Comparison of ENCODE assay signal across 21 cellular contexts in genomic region chr21:29523646-29524045, GRCh38.
DNase-seq lines count a peak whose midpoint lies in the region; ATAC-seq and TF ChIP-seq lines count a peak whose summit lies in the region.
"Had no signal": no experiment of that assay in that cellular context is flagged by ENCODE, and none has a peak within 500 bp of the region (broad histone marks: within the 10 kb centered on the region; RNA-seq: fewer than 3 reads in every experiment).

No MANE protein-coding gene starts in this region.

- H3K27me3 ChIP-seq in adipocyte (replicated peaks; ENCODE audit: control insufficient read depth, insufficient read depth, low read length) (no peaks in the 10 kb centered on the region), gastroesophageal sphincter (no peaks in the 10 kb centered on the region), sigmoid colon (no peaks in the 10 kb centered on the region)
- H3K27me3 ChIP-seq: heart left ventricle, neutrophil had no signal

- H3K4me3 ChIP-seq in adipocyte (ENCODE audit: low read length) (no peak overlapping the region), gastroesophageal sphincter (no peak overlapping the region), sigmoid colon (no peak overlapping the region)
- H3K4me3 ChIP-seq: heart left ventricle, lower lobe of right lung, thoracic aorta had no signal

- no peak overlapping the region for H3K9ac ChIP-seq in adipocyte (ENCODE audit: low read length)

- H3K36me3 ChIP-seq in adipocyte (ENCODE audit: control insufficient read depth, insufficient read depth, low read length, severe bottlenecking) (no peaks in the 10 kb centered on the region), gastroesophageal sphincter (no peaks in the 10 kb centered on the region), sigmoid colon (no peaks in the 10 kb centered on the region)
- H3K36me3 ChIP-seq: heart left ventricle, lower lobe of right lung, neutrophil, thoracic aorta had no signal

- H3K27ac ChIP-seq in gastroesophageal sphincter (peak overlapping the region in 1 of 4 donors; percentile 1), sigmoid colon (peak overlapping the region in 3 of 4 donors; percentile 5 to 10 (median 9))
- H3K27ac ChIP-seq: heart left ventricle, lower lobe of right lung, neutrophil, thoracic aorta had no signal

- peaks cover 6% of the 10 kb centered on the region for H3K9me3 ChIP-seq in adipocyte (ENCODE audit: control insufficient read depth, low read length)
- peaks cover 0 to 8% (median 0%) of the 10 kb centered on the region in 3 donors for H3K9me3 ChIP-seq in gastroesophageal sphincter
- H3K9me3 ChIP-seq in sigmoid colon = peaks cover 0 to 11% (median under 1%) of the 10 kb centered on the region in 4 donors
- H3K9me3 ChIP-seq: lower lobe of right lung, thoracic aorta had no signal

- TF ChIP-seq CTCF in gastroesophageal sphincter (IDR thresholded peaks at IDR 0.05) (no peak), sigmoid colon (IDR thresholded peaks at IDR 0.05) (no peak)

- 40% methylated on average over 1 of the region's 1 CpG; no CpG with 5 or more reads in 1 of the 2 donors for WGBS in gastroesophageal sphincter (ENCODE audit: low coverage in 1 of 2), 2 donors
- WGBS in sigmoid colon, 2 donors = 9 to 55% methylated on average over 1 of the region's 1 CpG

- no peak for TF ChIP-seq EP300 in gastroesophageal sphincter (IDR thresholded peaks at IDR 0.05)
- no peak for TF ChIP-seq EP300 in sigmoid colon (IDR thresholded peaks at IDR 0.05)

- TF ChIP-seq POLR2A in gastroesophageal sphincter (IDR thresholded peaks at IDR 0.05) = no peak
- TF ChIP-seq POLR2A in sigmoid colon (IDR thresholded peaks at IDR 0.05) = no peak

- DNase-seq in EH (ENCODE audit: low read depth) = peak; percentile 18
- peak; percentile 82 for DNase-seq in adipocyte (ENCODE audit: low read depth)
- DNase-seq in sigmoid colon = no peak
- DNase-seq in SKM-1 (lab: John Stamatoyannopoulos, UW; ENCODE audit: unreplicated experiment) = no peak
- no peak for DNase-seq in nucleus accumbens (lab: John Stamatoyannopoulos, UW)
- DNase-seq in SW 1271 (lab: John Stamatoyannopoulos, UW) = no peak
- DNase-seq: activated CD4-positive, CD25-positive, alpha-beta regulatory T cell treated with anti-CD3 and anti-CD28 coated beads, Interleukin-2, amount 50 U/mL, for 72 hours; activated naive CD4-positive, alpha-beta T cell treated with anti-CD3 and anti-CD28 coated beads for 36 hours; activated T-cell treated with anti-CD3 and anti-CD28 coated beads, Interleukin-2, amount 50 U/mL, for 24 hours; effector CD4-positive, alpha-beta T cell; erythroblast; H7; heart left ventricle; KG1; lower lobe of right lung; NCI-H187 treated with DMSO at 0.1 percent for 48 hours; NCI-H446 treated with DMSO at 0.1 percent for 48 hours; RPMI8226 had no signal

- intact Hi-C loops in sigmoid colon (cut with DNase I) = no loop called here

- H3K4me1 ChIP-seq in adipocyte (ENCODE audit: control insufficient read depth, insufficient read depth, low read length) (peaks cover 14% of the 10 kb centered on the region), gastroesophageal sphincter (peaks cover 0 to 12% (median 0%) of the 10 kb centered on the region in 3 donors), sigmoid colon (peaks cover 0 to 16% (median 9%) of the 10 kb centered on the region in 4 donors)
- H3K4me1 ChIP-seq: heart left ventricle, lower lobe of right lung had no signal

- ATAC-seq in gastroesophageal sphincter = peak; percentile 84
- ATAC-seq: lower lobe of right lung had no signal

Comparison
In these comparisons a context has a peak if more than half of its experiments do, and no peak if none do; other contexts are left out.
1. DNase-seq: peak in EH (single experiment) and adipocyte (single experiment); none in sigmoid colon (single experiment), SKM-1 (single experiment), nucleus accumbens (0 of 56) and SW 1271 (0 of 2).